Comparison of ENCODE assay signal across 11 cellular contexts in genomic region chr4:136650541-136651277, GRCh38.
DNase-seq lines count a peak whose midpoint lies in the region; ATAC-seq and TF ChIP-seq lines count a peak whose summit lies in the region.
"Had no signal": no experiment of that assay in that cellular context is flagged by ENCODE, and none has a peak within 500 bp of the region (broad histone marks: within the 10 kb centered on the region; RNA-seq: fewer than 3 reads in every experiment).

No MANE protein-coding gene starts in this region.

- no peak overlapping the region for H3K4me3 Mint-ChIP-seq in glutamatergic neuron (ENCODE audit: unreplicated experiment)

- no peaks in the 10 kb centered on the region for H3K36me3 Mint-ChIP-seq in glutamatergic neuron (ENCODE audit: unreplicated experiment)

- H3K4me1 Mint-ChIP-seq in glutamatergic neuron (ENCODE audit: low read depth, unreplicated experiment) = no peaks in the 10 kb centered on the region

- H3K27ac ChIP-seq in epithelial cell of prostate = peak overlapping the region; percentile 14
- H3K27ac ChIP-seq: BLaER1 treated with 17β-estradiol and CSF1 and Interleukin-3, amounts not matched to agents 10 nM and 100 nM had no signal

- no peaks in the 10 kb centered on the region for H3K27me3 Mint-ChIP-seq in glutamatergic neuron (ENCODE audit: unreplicated experiment)

- DNase-seq in DMS153 treated with DMSO at 0.1 percent for 48 hours (lab: John Stamatoyannopoulos, UW; ENCODE audit: unreplicated experiment) = peak; percentile 88
- DNase-seq in NCI-H2081 (lab: John Stamatoyannopoulos, UW) = peak; percentile 40 to 75
- no peak for DNase-seq in epithelial cell of prostate (ENCODE audit: low read depth, low spot score)
- DNase-seq in stimulated activated naive CD8-positive, alpha-beta T cell treated with anti-CD3 and anti-CD28 coated beads, Interleukin-15, Interleukin-2, amounts not matched to agents 100 U/mL and 50 U/mL, for 24 hours = no peak
- no peak for DNase-seq in NCI-H1436 treated with DMSO at 0.1 percent for 48 hours (lab: John Stamatoyannopoulos, UW)
- DNase-seq in glutamatergic neuron = no peak
- DNase-seq: activated CD4-positive, alpha-beta T cell treated with anti-CD3 and anti-CD28 coated beads for 48 hours; trophoblast cell had no signal

- H3K27ac Mint-ChIP-seq in glutamatergic neuron (ENCODE audit: unreplicated experiment) = no peak overlapping the region

- no peaks in the 10 kb centered on the region for H3K9me3 Mint-ChIP-seq in glutamatergic neuron (ENCODE audit: unreplicated experiment)

- no peak for TF ChIP-seq CTCF in glutamatergic neuron (IDR thresholded peaks at IDR 0.05; ENCODE audit: partially characterized antibody, unreplicated experiment)

- ATAC-seq in HG02588 (IDR thresholded peaks at IDR 0.05; ENCODE audit: unreplicated experiment) = peak; percentile 47
- no peak for ATAC-seq in GM21367 (IDR thresholded peaks at IDR 0.05; ENCODE audit: unreplicated experiment)
- no peak for ATAC-seq in stimulated activated naive CD8-positive, alpha-beta T cell treated with anti-CD3 and anti-CD28 coated beads, Interleukin-15, Interleukin-2, amounts not matched to agents 100 U/mL and 50 U/mL, for 24 hours

Comparison
In these comparisons a context has a peak if more than half of its experiments do, and no peak if none do; other contexts are left out.
1. DNase-seq: peak in DMS153 treated with DMSO at 0.1 percent for 48 hours (single experiment) and NCI-H2081 (2 of 2); none in epithelial cell of prostate (single experiment), stimulated activated naive CD8-positive, alpha-beta T cell treated with anti-CD3 and anti-CD28 coated beads, Interleukin-15, Interleukin-2, amounts not matched to agents 100 U/mL and 50 U/mL, for 24 hours (single experiment), NCI-H1436 treated with DMSO at 0.1 percent for 48 hours (single experiment) and glutamatergic neuron (single experiment).